Comparison of ENCODE assay signal across 22 cellular contexts in genomic region chr10:61763778-61764177, GRCh38.
DNase-seq lines count a peak whose midpoint lies in the region; ATAC-seq, FAIRE-seq and TF ChIP-seq lines count a peak whose summit lies in the region.
"Had no signal": no experiment of that assay in that cellular context is flagged by ENCODE, and none has a peak within 500 bp of the region (broad histone marks: within the 10 kb centered on the region; RNA-seq: fewer than 3 reads in every experiment).

No MANE protein-coding gene starts in this region.

- H4K20me1 ChIP-seq in K562 (replicated peaks; ENCODE audit: control insufficient read depth, insufficient read depth, low read length) = no peaks in the 10 kb centered on the region

- no peaks in the 10 kb centered on the region for H3K36me3 ChIP-seq in KOPT-K1 (ENCODE audit: insufficient read depth, low read length)
- no peaks in the 10 kb centered on the region; the same call in 2 of the 3 replicates for H3K36me3 ChIP-seq in K562 (ENCODE audit: control insufficient read depth, insufficient read depth, low read length)
- no peaks in the 10 kb centered on the region for H3K36me3 ChIP-seq in trophoblast cell (ENCODE audit: control insufficient read depth in 1 of 2, insufficient read depth in 2 of 2, low read length in 2 of 2)
- H3K36me3 ChIP-seq in MG63 = no peaks in the 10 kb centered on the region
- H3K36me3 ChIP-seq: HAP-1 had no signal

- no peaks in the 10 kb centered on the region for H3K9me1 ChIP-seq in K562 (ENCODE audit: control insufficient read depth, insufficient read depth, low read length)

- H4K8ac ChIP-seq in trophoblast cell (ENCODE audit: low read depth, low read length) = no peak overlapping the region

- no peak overlapping the region for H3K18ac ChIP-seq in trophoblast cell (ENCODE audit: low read length)

- TF ChIP-seq EP300 in K562 (IDR thresholded peaks at IDR 0.05; ENCODE audit: low read length) = no peak

- H2BK120ac ChIP-seq in trophoblast cell (ENCODE audit: insufficient read depth, low read length, poor library complexity) = no peak overlapping the region

- H3K9ac ChIP-seq in K562 (ENCODE audit: insufficient read depth in 1 of 2, low read depth in 2 of 2, low read length in 2 of 2) = peak overlapping the region in 1 of 2 experiments; percentile 72; a peak in 2 of 4 replicates
- H3K9ac ChIP-seq in trophoblast cell (ENCODE audit: low read length) = no peak overlapping the region

- H3K27ac Mint-ChIP-seq in nephron progenitor cell = no peak overlapping the region
- H3K27ac Mint-ChIP-seq: CD14-positive monocyte had no signal

- H3K4me3 ChIP-seq in K562 (no peak overlapping the region; the same call in 1 of the 2 replicates), trophoblast cell (ENCODE audit: low read depth, low read length) (no peak overlapping the region), MG63 (no peak overlapping the region)
- H3K4me3 ChIP-seq: HAP-1, SK-N-MC had no signal

- H3K27me3 ChIP-seq in K562 (ENCODE audit: control insufficient read depth in 2 of 2, insufficient read depth in 2 of 2, low read length in 2 of 2) = no peaks in the 10 kb centered on the region; a peak in 1 of 5 replicates
- H3K27me3 ChIP-seq in trophoblast cell (ENCODE audit: insufficient read depth, low read length) = no peaks in the 10 kb centered on the region
- no peaks in the 10 kb centered on the region for H3K27me3 ChIP-seq in MG63

- no peak overlapping the region for H4K12ac ChIP-seq in trophoblast cell (ENCODE audit: low read depth, low read length)

- H3K9me3 ChIP-seq in KOPT-K1 (ENCODE audit: insufficient read depth, low read length, poor library complexity, severe bottlenecking) = no peaks in the 10 kb centered on the region
- H3K9me3 ChIP-seq in K562 (replicated peaks; ENCODE audit: control insufficient read depth, insufficient read depth, low read depth, low read length) = no peaks in the 10 kb centered on the region; the same call in 1 of the 2 replicates
- H3K9me3 ChIP-seq in trophoblast cell (ENCODE audit: insufficient read depth, low read depth, low read length) = no peaks in the 10 kb centered on the region
- H3K9me3 ChIP-seq in MG63 = no peaks in the 10 kb centered on the region; the same call in 1 of the 2 replicates
- H3K9me3 ChIP-seq: HAP-1 had no signal

- H3K4me1 Mint-ChIP-seq in nephron progenitor cell = no peaks in the 10 kb centered on the region

- H3K36me3 Mint-ChIP-seq in nephron progenitor cell (ENCODE audit: low read depth) = no peaks in the 10 kb centered on the region
- H3K36me3 Mint-ChIP-seq: CD14-positive monocyte had no signal

- no peak overlapping the region for H2BK12ac ChIP-seq in trophoblast cell (ENCODE audit: low read length)

- no TSS peak for BruUV-seq in K562 (replicated peaks; lab: Mats Ljungman, UMichigan)

- TF ChIP-seq CTCF in K562 (IDR thresholded peaks at IDR 0.05 in 2 of 3, conservative IDR thresholded peaks at IDR 0.05 in 1 of 3; ENCODE audit: insufficient read depth in 2 of 3, low read depth in 1 of 3, low read length in 3 of 3) (no peak), nephron progenitor cell (IDR thresholded peaks at IDR 0.05) (no peak)

- H3K4me2 ChIP-seq in K562 (ENCODE audit: insufficient read depth, low read length) (peak overlapping the region; percentile 71), trophoblast cell (ENCODE audit: low read length) (no peak overlapping the region)

- TF ChIP-seq POLR2A in K562 (conservative IDR thresholded peaks at IDR 0.05) = no peak

- no peak overlapping the region for H3K4me3 Mint-ChIP-seq in nephron progenitor cell
- H3K4me3 Mint-ChIP-seq: CD14-positive monocyte had no signal

- no peaks in the 10 kb centered on the region for H3K27me3 Mint-ChIP-seq in nephron progenitor cell (ENCODE audit: low read depth, poor library complexity)

- no peak overlapping the region for H3K23ac ChIP-seq in trophoblast cell (ENCODE audit: low read length)

- intact Hi-C loops in K562 (cut with micrococcal nuclease) = no loop called here

- H3K27ac ChIP-seq in KOPT-K1 (ENCODE audit: low read depth, low read length, poor library complexity, severe bottlenecking) (peak overlapping the region; percentile 98), K562 (ENCODE audit: extremely low read depth, low read depth, low read length) (peak overlapping the region; percentile 86), trophoblast cell (ENCODE audit: low read depth, low read length) (no peak overlapping the region)
- H3K27ac ChIP-seq: SK-N-MC had no signal

- no peak overlapping the region for H4K91ac ChIP-seq in trophoblast cell (ENCODE audit: low read depth, low read length)

- in situ Hi-C loops in K562 (cut with MboI) = loop anchor here (25.0 kb wide), 1 partner anchor 1349 kb away; no protein-coding TSS in a partner anchor

- no peak overlapping the region for H2AK5ac ChIP-seq in trophoblast cell (ENCODE audit: low read length)

- peak; percentile 74 for FAIRE-seq in K562 (lab: Jason Lieb, UNC)
- FAIRE-seq: G401.6, HTR-8/SVneo had no signal

- POLR2A ChIA-PET in K562 (lab: Yijun Ruan, JAX) = interaction anchor here (1.5 to 7.2 kb wide), 3 partner anchors 9 to 18 kb away, joined by 4 to 80 read pairs (median 43); no protein-coding TSS in a partner anchor

- no peak overlapping the region for H3K14ac ChIP-seq in trophoblast cell (ENCODE audit: low read length)

- peaks cover 26% of the 10 kb centered on the region; the same call in 1 of the 3 replicates for H3K79me2 ChIP-seq in K562 (ENCODE audit: control insufficient read depth, insufficient read depth, low read length)
- no peaks in the 10 kb centered on the region for H3K79me2 ChIP-seq in trophoblast cell (ENCODE audit: control insufficient read depth, insufficient read depth, low read length, poor library complexity)

- peak overlapping the region; percentile 80 for H2AFZ ChIP-seq in K562 (ENCODE audit: low read depth, low read length)
- no peak overlapping the region for H2AFZ ChIP-seq in trophoblast cell (ENCODE audit: insufficient read depth, low read length, poor library complexity)

- H3K4me1 ChIP-seq in K562 (replicated peaks in 1 of 2; ENCODE audit: control insufficient read depth in 2 of 2, insufficient read depth in 2 of 2, low read length in 2 of 2) (peaks cover 0 to 74% of the 10 kb centered on the region in 2 experiments; a peak in 4 of 5 replicates), trophoblast cell (ENCODE audit: control insufficient read depth in 1 of 2, insufficient read depth in 2 of 2, low read length in 2 of 2) (peaks cover 0 to 2% of the 10 kb centered on the region in 2 experiments)

- H2BK5ac ChIP-seq in trophoblast cell (ENCODE audit: low read depth, low read length, poor library complexity) = no peak overlapping the region

- peak; percentile 37 for ATAC-seq in K562

- DNase-seq in K562 (ENCODE audit: extremely low read depth in 1 of 4, low spot score in 3 of 4) = peak in 1 of 4 experiments; percentile 55
- DNase-seq in trophoblast cell = peak; percentile 9 to 58
- DNase-seq in pons (ENCODE audit: low spot score) = no peak
- DNase-seq in nephron progenitor cell = no peak
- DNase-seq in NCI-H226 = no peak
- no peak for DNase-seq in MG63
- DNase-seq: COR-L47; DMS 273 treated with DMSO at 0.1 percent for 48 hours; DND-41; NCI-H1048; NCI-H1436 treated with DMSO at 0.1 percent for 48 hours; NCI-H2029; NCI-H446 treated with DMSO at 0.1 percent for 48 hours; NCI-H69; NK-92 treated with Interleukin-12 subunit alpha and Interleukin-12 subunit beta, amount 100 ng/mL, for 24 hours; SHP77 had no signal

- CTCF ChIA-PET in K562 (lab: Yijun Ruan, JAX; ENCODE audit: low intra/inter-chr PET ratio) = interaction anchor here (0.7 kb wide), 1 partner anchor 20 kb away, joined by 4 read pairs; no protein-coding TSS in a partner anchor

- no peak for TF ChIP-seq RAD21 in K562 (CRISPR knock-in tag; conservative IDR thresholded peaks at IDR 0.05 in 1 of 2, IDR thresholded peaks at IDR 0.05 in 1 of 2)

- H3K9me3 Mint-ChIP-seq in nephron progenitor cell = no peaks in the 10 kb centered on the region

- H3K79me1 ChIP-seq in trophoblast cell (ENCODE audit: low read length) = no peaks in the 10 kb centered on the region

- WGBS in K562 (ENCODE audit: insufficient coverage, low coverage, missing lambda C conversion rate) = 7% methylated on average over 3 of the region's 3 CpGs
- WGBS in trophoblast cell (ENCODE audit: extremely low coverage, insufficient coverage, insufficient read length) = no CpG with 5 or more reads among the region's 3 CpGs

- no peak overlapping the region for H3K4ac ChIP-seq in trophoblast cell (ENCODE audit: low read depth, low read length)

TF ChIP-seq in K562, 482 proteins besides CTCF, POLR2A, EP300 and RAD21 (continues in another document):
- TF ChIP-seq ATF4 (CRISPR knock-in tag; IDR thresholded peaks at IDR 0.05) = peak; percentile 24; the same call in 1 of the 2 replicates
- 0 out of 2 replicates have a peak, but pooled peaks have one; percentile 33 for TF ChIP-seq ILK (tag; IDR thresholded peaks at IDR 0.05; ENCODE audit: borderline replicate concordance, low read depth)
- peak; percentile 21; the same call in 1 of the 2 replicates for TF ChIP-seq NFRKB (IDR thresholded peaks at IDR 0.05; ENCODE audit: low read depth)
- peak; percentile 42 for TF ChIP-seq CXXC5 (CRISPR knock-in tag; IDR thresholded peaks at IDR 0.05)
- TF ChIP-seq PCBP2 (IDR thresholded peaks at IDR 0.05; ENCODE audit: low read depth, low read length, poor library complexity, severe bottlenecking) = no peak
- no peak for TF ChIP-seq SLC30A9 (CRISPR knock-in tag; IDR thresholded peaks at IDR 0.05)
- peak in 1 of 2 experiments; percentile 17; a peak in 1 of 4 replicates for TF ChIP-seq MLLT1 (IDR thresholded peaks at IDR 0.05)
- TF ChIP-seq TEAD2 (tag; IDR thresholded peaks at IDR 0.05) = peak; percentile 16; the same call in 1 of the 2 replicates

Comparison
In these comparisons a context has a peak if more than half of its experiments do, and no peak if none do; other contexts are left out.
1. DNase-seq: peak in trophoblast cell (2 of 2); none in pons (single experiment), nephron progenitor cell (single experiment), NCI-H226 (single experiment) and MG63 (single experiment).